In genomic region chr11:85947431-85948272, GRCh38 we compare ENCODE assay signal across 8 cellular contexts.
DNase-seq lines count a peak whose midpoint lies in the region; ATAC-seq and TF ChIP-seq lines count a peak whose summit lies in the region.

No MANE protein-coding gene starts in this region.

- H3K27me3 ChIP-seq in GM23338 (ENCODE audit: insufficient read depth) (no peaks in the 10 kb centered on the region), SK-N-SH (ENCODE audit: insufficient read depth) (no peaks in the 10 kb centered on the region)

- H3K9me3 ChIP-seq in SK-N-SH = no peaks in the 10 kb centered on the region

- no peak overlapping the region for H3K4me3 Mint-ChIP-seq in GM23338

- peaks cover 2% of the 10 kb centered on the region for H3K27me3 Mint-ChIP-seq in GM23338 (ENCODE audit: insufficient read depth, low read depth, poor library complexity)

- H3K79me2 ChIP-seq in GM23338 (replicated peaks; ENCODE audit: insufficient read depth) (no peaks in the 10 kb centered on the region), SK-N-SH (ENCODE audit: insufficient read depth) (no peaks in the 10 kb centered on the region)

- H3K4me2 ChIP-seq in GM23338 = no peak overlapping the region
- peak overlapping the region; percentile 53 for H3K4me2 ChIP-seq in SK-N-SH

- TF ChIP-seq EP300 in SK-N-SH (IDR thresholded peaks at IDR 0.05; ENCODE audit: borderline replicate concordance in 1 of 2, low read depth in 1 of 2, low read length in 1 of 2) = no peak

- 0 out of 2 replicates have a peak overlapping the region, but pooled peaks have one; percentile 48 for H3K27ac Mint-ChIP-seq in GM23338

- TF ChIP-seq RAD21 in SK-N-SH (IDR thresholded peaks at IDR 0.05; ENCODE audit: low read length) = no peak

- peaks cover 8% of the 10 kb centered on the region; the same call in 2 of the 3 replicates for H3K36me3 Mint-ChIP-seq in GM23338 (ENCODE audit: low read depth)

- H3K9me2 ChIP-seq in GM23338 (ENCODE audit: insufficient read depth) (no peaks in the 10 kb centered on the region), SK-N-SH (no peaks in the 10 kb centered on the region)

- no peaks in the 10 kb centered on the region for H3K4me1 Mint-ChIP-seq in GM23338

- no peaks in the 10 kb centered on the region for H4K20me1 ChIP-seq in GM23338 (replicated peaks; ENCODE audit: insufficient read depth)
- H4K20me1 ChIP-seq in SK-N-SH (ENCODE audit: insufficient read depth) = no peaks in the 10 kb centered on the region

- H3K4me1 ChIP-seq in GM23338 (ENCODE audit: insufficient read depth) (no peaks in the 10 kb centered on the region), SK-N-SH (ENCODE audit: control insufficient read depth in 1 of 2, insufficient read depth in 2 of 2, low read depth in 1 of 2, low read length in 1 of 2) (peaks cover 0 to 10% of the 10 kb centered on the region in 2 experiments; a peak in 1 of 4 replicates)

- DNase-seq in Ammon's horn (ENCODE audit: low spot score) = peak; percentile 82
- no peak for DNase-seq in GM23338 (ENCODE audit: low spot score)
- no peak for DNase-seq in SK-N-SH
- DNase-seq in fibroblast of the aortic adventitia (ENCODE audit: low read depth) = peak; percentile 94
- DNase-seq in renal cortical epithelial cell (ENCODE audit: low read depth) = peak; percentile 91
- DNase-seq in GOT3 (lab: John Stamatoyannopoulos, UW) = no peak

- CTCF ChIA-PET in SK-N-SH (lab: Yijun Ruan, JAX) = interaction anchor here (0.5 to 1.5 kb wide), 2 partner anchors 94 to 332 kb away, joined by 3 to 4 read pairs; no protein-coding TSS in a partner anchor

- POLR2A ChIA-PET in SK-N-SH (lab: Yijun Ruan, JAX) = no interaction called here

- no peak overlapping the region for H2AFZ ChIP-seq in GM23338
- no peak overlapping the region for H2AFZ ChIP-seq in SK-N-SH (ENCODE audit: low read depth)

- H3K27ac ChIP-seq in GM23338 (ENCODE audit: low read depth) (no peak overlapping the region), SK-N-SH (ENCODE audit: low read depth in 2 of 2, low read length in 1 of 2) (peak overlapping the region; percentile 11 to 68; a peak in 3 of 4 replicates)

- no peak overlapping the region for H3K4me3 ChIP-seq in GM23338
- no peak overlapping the region for H3K4me3 ChIP-seq in SK-N-SH (ENCODE audit: low read depth in 2 of 2, low read length in 1 of 2)
- H3K4me3 ChIP-seq in fibroblast of the aortic adventitia (ENCODE audit: low read depth, low read length) = no peak overlapping the region

- H3K36me3 ChIP-seq in GM23338 (ENCODE audit: insufficient read depth) (no peaks in the 10 kb centered on the region), SK-N-SH (replicated peaks in 1 of 2; ENCODE audit: control insufficient read depth in 1 of 2, insufficient read depth in 2 of 2, low read length in 1 of 2) (no peaks in the 10 kb centered on the region)

- H3K9me3 Mint-ChIP-seq in GM23338 = peaks cover 20% of the 10 kb centered on the region

- no peak overlapping the region for H3K9ac ChIP-seq in SK-N-SH

- 22% methylated on average over 5 of the region's 5 CpGs for WGBS in SK-N-SH (ENCODE audit: low lambda C conversion rate)

- ATAC-seq in GM23338 = no peak
- ATAC-seq in GM18858 (IDR thresholded peaks at IDR 0.05; ENCODE audit: unreplicated experiment) = no peak
- no peak for ATAC-seq in GM21526 (IDR thresholded peaks at IDR 0.05; ENCODE audit: low FRiP score, unreplicated experiment)

- TF ChIP-seq CTCF in GM23338 (conservative IDR thresholded peaks at IDR 0.05; ENCODE audit: low read depth in 2 of 2) (no peak), SK-N-SH (IDR thresholded peaks at IDR 0.05) (no peak), fibroblast of the aortic adventitia (IDR thresholded peaks at IDR 0.05; ENCODE audit: insufficient read depth, low read length) (no peak)

- H3F3A ChIP-seq in GM23338 (replicated peaks; ENCODE audit: low read depth) (no peaks in the 10 kb centered on the region), SK-N-SH (replicated peaks; ENCODE audit: insufficient read depth) (peaks cover 29% of the 10 kb centered on the region)

TF ChIP-seq in GM23338, 12 proteins besides CTCF, POLR2A, EP300 and RAD21 (continues in another document):
- TF ChIP-seq EZH2 (IDR thresholded peaks at IDR 0.05; ENCODE audit: low read depth, unreplicated experiment) (no peak), JUNB (IDR thresholded peaks at IDR 0.05; ENCODE audit: unreplicated experiment) (no peak), EZH2phosphoT487 (IDR thresholded peaks at IDR 0.05; ENCODE audit: unreplicated experiment) (no peak), STAT1 (IDR thresholded peaks at IDR 0.05; ENCODE audit: unreplicated experiment) (no peak), ETS1 (IDR thresholded peaks at IDR 0.05) (no peak)

TF ChIP-seq in SK-N-SH, 30 proteins besides CTCF, POLR2A, EP300 and RAD21 (continues in another document):
- TF ChIP-seq NFIC (IDR thresholded peaks at IDR 0.05; ENCODE audit: borderline replicate concordance) (peak; percentile 49), NRF1 (IDR thresholded peaks at IDR 0.05; ENCODE audit: low read depth, low read length) (no peak), SIN3A (IDR thresholded peaks at IDR 0.05; ENCODE audit: borderline replicate concordance, low read depth, low read length) (no peak), FOSL2 (IDR thresholded peaks at IDR 0.05; ENCODE audit: borderline replicate concordance, low read depth) (0 out of 2 replicates have a peak, but pooled peaks have one; percentile 9), TCF12 (IDR thresholded peaks at IDR 0.05) (peak; percentile 39; the same call in 1 of the 2 replicates), FOXJ3 (CRISPR knock-in tag; IDR thresholded peaks at IDR 0.05) (no peak), SMC3 (IDR thresholded peaks at IDR 0.05; ENCODE audit: low read depth, low read length) (no peak), MAX (IDR thresholded peaks at IDR 0.05; ENCODE audit: low read depth) (peak; percentile 74), USF1 (IDR thresholded peaks at IDR 0.05; ENCODE audit: borderline replicate concordance, low read depth) (0 out of 2 replicates have a peak, but pooled peaks have one; percentile 13), ELF1 (IDR thresholded peaks at IDR 0.05) (no peak), FOXM1 (IDR thresholded peaks at IDR 0.05; ENCODE audit: low read depth) (no peak), POLR2AphosphoS5 (IDR thresholded peaks at IDR 0.05; ENCODE audit: low read depth, low read length) (0 out of 2 replicates have a peak, but pooled peaks have one; percentile 0), MEF2A (IDR thresholded peaks at IDR 0.05; ENCODE audit: borderline replicate concordance, low read depth) (no peak; the same call in 1 of the 2 replicates), REST (IDR thresholded peaks at IDR 0.05; ENCODE audit: low read depth, low read length) (no peak), JUND (IDR thresholded peaks at IDR 0.05) (peak; percentile 28; the same call in 1 of the 2 replicates), RFX5 (IDR thresholded peaks at IDR 0.05; ENCODE audit: low read length) (no peak), RXRA (IDR thresholded peaks at IDR 0.05; ENCODE audit: borderline replicate concordance, low read depth) (peak; percentile 61; the same call in 1 of the 2 replicates)
- TF ChIP-seq, protein P1, sequence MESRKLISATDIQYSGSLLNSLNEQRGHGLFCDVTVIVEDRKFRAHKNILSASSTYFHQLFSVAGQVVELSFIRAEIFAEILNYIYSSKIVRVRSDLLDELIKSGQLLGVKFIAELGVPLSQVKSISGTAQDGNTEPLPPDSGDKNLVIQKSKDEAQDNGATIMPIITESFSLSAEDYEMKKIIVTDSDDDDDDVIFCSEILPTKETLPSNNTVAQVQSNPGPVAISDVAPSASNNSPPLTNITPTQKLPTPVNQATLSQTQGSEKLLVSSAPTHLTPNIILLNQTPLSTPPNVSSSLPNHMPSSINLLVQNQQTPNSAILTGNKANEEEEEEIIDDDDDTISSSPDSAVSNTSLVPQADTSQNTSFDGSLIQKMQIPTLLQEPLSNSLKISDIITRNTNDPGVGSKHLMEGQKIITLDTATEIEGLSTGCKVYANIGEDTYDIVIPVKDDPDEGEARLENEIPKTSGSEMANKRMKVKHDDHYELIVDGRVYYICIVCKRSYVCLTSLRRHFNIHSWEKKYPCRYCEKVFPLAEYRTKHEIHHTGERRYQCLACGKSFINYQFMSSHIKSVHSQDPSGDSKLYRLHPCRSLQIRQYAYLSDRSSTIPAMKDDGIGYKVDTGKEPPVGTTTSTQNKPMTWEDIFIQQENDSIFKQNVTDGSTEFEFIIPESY (IDR thresholded peaks at IDR 0.05; ENCODE audit: borderline replicate concordance, low read depth) = no peak

Comparison
In these comparisons a context has a peak if more than half of its experiments do, and no peak if none do; other contexts are left out.
1. DNase-seq: peak in Ammon's horn (single experiment), fibroblast of the aortic adventitia (single experiment) and renal cortical epithelial cell (single experiment); none in GM23338 (single experiment), SK-N-SH (single experiment) and GOT3 (single experiment).